ENCODE assay signal across 32 cellular contexts in the genomic region with DNA sequence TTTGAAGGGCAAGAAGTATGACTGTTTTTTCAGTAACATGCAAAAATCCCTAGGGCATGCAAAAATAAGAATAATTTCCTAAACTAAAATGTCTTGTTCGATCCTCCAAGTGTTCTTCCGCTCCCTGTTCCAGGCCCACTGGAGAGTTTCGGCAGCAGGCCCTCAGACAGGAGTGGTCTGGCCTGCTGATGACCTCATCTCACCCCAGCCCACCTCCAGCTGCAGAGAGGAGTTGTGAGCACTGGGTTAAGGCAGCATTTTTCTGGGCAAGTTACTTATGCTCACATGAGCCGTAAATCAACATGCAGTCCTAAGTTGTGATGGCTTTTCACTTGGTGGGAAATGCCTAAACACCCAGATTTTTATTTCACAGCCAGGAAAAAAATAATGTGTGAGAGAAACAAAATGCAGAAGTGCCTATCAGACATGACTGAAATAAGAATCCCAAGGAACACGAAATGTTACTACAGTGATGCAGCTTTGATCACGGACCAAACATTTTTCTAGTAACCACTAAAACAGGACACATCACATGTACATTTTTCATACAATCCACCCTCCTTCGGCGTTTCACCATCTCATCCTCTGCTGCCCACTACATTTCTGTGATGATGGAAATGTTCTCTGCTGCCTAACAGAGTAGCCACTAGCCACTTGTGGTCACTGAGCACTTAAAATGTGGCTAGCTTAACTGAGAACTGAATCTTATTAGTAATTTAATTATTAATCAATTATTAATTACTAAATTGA.
A peak's percentile ranks its signal among the peaks of the same experiment; 100 is the strongest.
DNase-seq lines count a peak whose midpoint lies in the region; ATAC-seq and TF ChIP-seq lines count a peak whose summit lies in the region.
"Had no signal": no experiment of that assay in that cellular context is flagged by ENCODE, and none has a peak within 500 bp of the region (broad histone marks: within the 10 kb centered on the region; RNA-seq: fewer than 3 reads in every experiment).

No MANE protein-coding gene starts in this region.

- no peak overlapping the region for H3K4me3 Mint-ChIP-seq in activated CD4-positive, alpha-beta T cell treated with anti-CD3 and anti-CD28 coated beads for 36 hours
- H3K4me3 Mint-ChIP-seq: activated CD8-positive, alpha-beta T cell treated with anti-CD3 and anti-CD28 coated beads, Interleukin-2, amount 10 ng/mL, durations not matched to agents 7 days and 5 days; CD4-positive, CD25-positive, alpha-beta regulatory T cell; naive thymus-derived CD4-positive, alpha-beta T cell; T-helper 2 cell treated with Interferon-gamma antibody and Interleukin-4, amounts not matched to agents 5 μg/mL and 100 μg/mL, for 36 hours had no signal

- no peak overlapping the region for H3K4me3 ChIP-seq in fibroblast of mammary gland (ENCODE audit: control insufficient read depth, low read depth, low read length)
- no peak overlapping the region for H3K4me3 ChIP-seq in smooth muscle cell
- H3K4me3 ChIP-seq: cardiac muscle cell, coronary artery, GM23248, left lung, prostate gland, transverse colon had no signal

- H3K79me2 ChIP-seq in smooth muscle cell (ENCODE audit: low read depth) = no peaks in the 10 kb centered on the region

- no peak overlapping the region for H3K4me2 ChIP-seq in smooth muscle cell

- no peaks in the 10 kb centered on the region for H3K9me3 Mint-ChIP-seq in activated CD4-positive, alpha-beta T cell treated with anti-CD3 and anti-CD28 coated beads for 36 hours (ENCODE audit: low read depth)
- H3K9me3 Mint-ChIP-seq: activated naive CD4-positive, alpha-beta T cell treated with anti-CD3 and anti-CD28 coated beads, Interleukin-2, amount 50 U/mL, for 72 hours; activated T-helper 2 cell treated with anti-CD3 and anti-CD28 coated beads, Interferon-gamma antibody, Interleukin-2, Interleukin-4, amounts not matched to agents 10 μg/mL and 5 μg/mL and 100 μg/mL, durations not matched to agents 14 hours and 24 hours and 36 hours; naive thymus-derived CD4-positive, alpha-beta T cell; T-helper 2 cell treated with Interferon-gamma antibody and Interleukin-4, amounts not matched to agents 5 μg/mL and 100 μg/mL, for 36 hours had no signal

- no peak for TF ChIP-seq CTCF in fibroblast of mammary gland (conservative IDR thresholded peaks at IDR 0.05; ENCODE audit: control insufficient read depth, insufficient read depth, low read depth, low read length)
- no peak for TF ChIP-seq CTCF in smooth muscle cell (IDR thresholded peaks at IDR 0.05; ENCODE audit: borderline replicate concordance, insufficient read depth, poor library complexity, severe bottlenecking)

- H3K4me1 Mint-ChIP-seq in activated CD4-positive, alpha-beta T cell treated with anti-CD3 and anti-CD28 coated beads for 36 hours = peaks cover 6% of the 10 kb centered on the region

- no peaks in the 10 kb centered on the region for H3K27me3 ChIP-seq in smooth muscle cell (ENCODE audit: low read depth)
- H3K27me3 ChIP-seq: cardiac muscle cell, left lung, transverse colon had no signal

- no peaks in the 10 kb centered on the region for H3K36me3 ChIP-seq in smooth muscle cell (ENCODE audit: low read depth)
- H3K36me3 ChIP-seq: cardiac muscle cell, left lung, prostate gland, transverse colon had no signal

- no peaks in the 10 kb centered on the region for H3F3A ChIP-seq in smooth muscle cell (ENCODE audit: low read depth)

- no peaks in the 10 kb centered on the region for H3K4me1 ChIP-seq in smooth muscle cell (ENCODE audit: low read depth)
- H3K4me1 ChIP-seq: prostate gland, transverse colon had no signal

- no peaks in the 10 kb centered on the region for H4K20me1 ChIP-seq in smooth muscle cell (ENCODE audit: low read depth)

- 65% methylated on average over 8 of the region's 8 CpGs for WGBS in smooth muscle cell (ENCODE audit: low lambda C conversion rate)

- CTCF ChIA-PET in activated CD4-positive, alpha-beta T cell treated with anti-CD3 and anti-CD28 coated beads for 36 hours (lab: Charles Lee) = no interaction called here

- POLR2A ChIA-PET in activated CD4-positive, alpha-beta T cell treated with anti-CD3 and anti-CD28 coated beads for 36 hours (lab: Charles Lee) = no interaction called here

- H3K27ac Mint-ChIP-seq in activated CD4-positive, alpha-beta T cell treated with anti-CD3 and anti-CD28 coated beads for 36 hours = no peak overlapping the region
- H3K27ac Mint-ChIP-seq: activated CD8-positive, alpha-beta T cell treated with anti-CD3 and anti-CD28 coated beads, Interleukin-2, amount 10 ng/mL, durations not matched to agents 7 days and 5 days; activated naive CD4-positive, alpha-beta T cell treated with anti-CD3 and anti-CD28 coated beads, Interleukin-2, amount 50 U/mL, for 72 hours; activated T-helper 2 cell treated with anti-CD3 and anti-CD28 coated beads, Interferon-gamma antibody, Interleukin-2, Interleukin-4, amounts not matched to agents 10 μg/mL and 5 μg/mL and 100 μg/mL, durations not matched to agents 14 hours and 24 hours and 36 hours; CD4-positive, CD25-positive, alpha-beta regulatory T cell; naive thymus-derived CD4-positive, alpha-beta T cell; T-helper 2 cell treated with Interferon-gamma antibody and Interleukin-4, amounts not matched to agents 5 μg/mL and 100 μg/mL, for 36 hours had no signal

- H2AFZ ChIP-seq in smooth muscle cell (ENCODE audit: low read depth) = no peak overlapping the region
- H2AFZ ChIP-seq: GM23248 had no signal

- peak overlapping the region; percentile 49 for H3K27ac ChIP-seq in smooth muscle cell (ENCODE audit: low read depth)
- H3K27ac ChIP-seq: cardiac muscle cell, left lung, prostate gland, transverse colon had no signal

- no peak overlapping the region for H3K9ac ChIP-seq in smooth muscle cell (ENCODE audit: low read depth)
- H3K9ac ChIP-seq: GM23248 had no signal

- no peaks in the 10 kb centered on the region for H3K36me3 Mint-ChIP-seq in activated CD4-positive, alpha-beta T cell treated with anti-CD3 and anti-CD28 coated beads for 36 hours (ENCODE audit: low read depth)
- H3K36me3 Mint-ChIP-seq: activated naive CD4-positive, alpha-beta T cell treated with anti-CD3 and anti-CD28 coated beads, Interleukin-2, amount 50 U/mL, for 72 hours; CD4-positive, CD25-positive, alpha-beta regulatory T cell; naive thymus-derived CD4-positive, alpha-beta T cell had no signal

- no peaks in the 10 kb centered on the region for H3K27me3 Mint-ChIP-seq in activated CD4-positive, alpha-beta T cell treated with anti-CD3 and anti-CD28 coated beads for 36 hours
- H3K27me3 Mint-ChIP-seq: CD4-positive, CD25-positive, alpha-beta regulatory T cell had no signal

- no peaks in the 10 kb centered on the region for H3K9me3 ChIP-seq in smooth muscle cell (replicated peaks; ENCODE audit: low read depth)
- H3K9me3 ChIP-seq: left lung, prostate gland, transverse colon had no signal

- intact Hi-C loops in activated CD4-positive, alpha-beta T cell treated with anti-CD3 and anti-CD28 coated beads for 36 hours (cut with DNase I, micrococcal nuclease) = loop anchor here in 1 of 2 experiments (2.0 kb wide), 1 partner anchor 341 kb away; no protein-coding TSS in a partner anchor

- DNase-seq in GM03348 (ENCODE audit: low spot score) (peak; percentile 51), RPMI7951 (ENCODE audit: low read depth) (peak; percentile 14), fibroblast of mammary gland (ENCODE audit: low read depth) (peak; percentile 30), smooth muscle cell (lab: John Stamatoyannopoulos, UW; ENCODE audit: unreplicated experiment) (no peak), NCI-H1417 treated with DMSO at 0.1 percent for 48 hours (lab: John Stamatoyannopoulos, UW) (no peak)
- DNase-seq in activated CD4-positive, alpha-beta T cell treated with anti-CD3 and anti-CD28 coated beads for 36 hours = no peak
- DNase-seq: activated CD8-positive, alpha-beta T cell treated with anti-CD3 and anti-CD28 coated beads, Interleukin-2, amount 10 ng/mL, durations not matched to agents 7 days and 5 days; aorta; Calu3; CD4-positive, CD25-positive, alpha-beta regulatory T cell; DMS79; effector CD8-positive, alpha-beta T cell; GDM1; GM23248; left lung; naive thymus-derived CD4-positive, alpha-beta T cell; NCI-H1436; NCI-H2081; NCI-H526; NK-92 treated with Interleukin-12 subunit alpha and Interleukin-12 subunit beta, amount 100 ng/mL, for 24 hours; nucleus accumbens; Right ventricle myocardium superior; stimulated activated CD4-positive, alpha-beta T cell treated with anti-CD3 and anti-CD28 coated beads, Interleukin-4, amount 100 ng/mL, for 24 hours; transverse colon had no signal

- no peak for ATAC-seq in activated CD4-positive, alpha-beta T cell treated with anti-CD3 and anti-CD28 coated beads for 36 hours
- no peak for ATAC-seq in HG03442 (IDR thresholded peaks at IDR 0.05; ENCODE audit: unreplicated experiment)
- ATAC-seq: activated CD8-positive, alpha-beta T cell treated with anti-CD3 and anti-CD28 coated beads, Interleukin-2, amount 10 ng/mL, durations not matched to agents 7 days and 5 days; activated naive CD4-positive, alpha-beta T cell treated with anti-CD3 and anti-CD28 coated beads, Interleukin-2, amount 50 U/mL, for 72 hours; left lung; naive thymus-derived CD4-positive, alpha-beta T cell; sciatic nerve had no signal

Comparison
In these comparisons a context has a peak if more than half of its experiments do, and no peak if none do; other contexts are left out.
1. DNase-seq: peak in GM03348 (single experiment), RPMI7951 (single experiment) and fibroblast of mammary gland (single experiment); none in smooth muscle cell (single experiment), activated CD4-positive, alpha-beta T cell treated with anti-CD3 and anti-CD28 coated beads for 36 hours (single experiment) and NCI-H1417 treated with DMSO at 0.1 percent for 48 hours (single experiment).